In the genomic region with DNA sequence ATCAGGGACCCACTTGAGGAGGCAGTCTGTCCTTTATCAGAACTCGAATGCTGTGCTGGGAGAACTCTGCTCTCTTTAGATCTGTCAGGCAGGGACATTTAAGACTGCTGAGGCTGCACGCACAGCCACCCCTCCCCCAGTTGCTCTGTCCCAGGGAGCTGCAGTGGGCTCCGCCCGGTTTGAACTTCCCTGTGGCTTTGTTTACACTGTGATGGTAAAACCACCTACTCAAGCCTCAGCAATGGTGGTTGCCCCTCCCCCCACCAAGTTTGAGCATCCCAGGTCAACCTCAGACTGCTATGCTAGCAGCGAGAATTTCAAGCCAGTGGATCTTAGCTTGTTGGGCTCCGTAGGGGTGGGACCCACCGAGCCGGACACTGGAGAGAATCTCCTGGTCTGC, we compare ENCODE assay signal across 19 cellular contexts. TPM values are rescaled to one million over a fixed set of nuclear protein-coding genes. Genes with fewer than 3 reads are reported as not detected.
DNase-seq lines count a peak whose midpoint lies in the region; ATAC-seq and TF ChIP-seq lines count a peak whose summit lies in the region.
"Had no signal": no experiment of that assay in that cellular context is flagged by ENCODE, and none has a peak within 500 bp of the region (broad histone marks: within the 10 kb centered on the region; RNA-seq: fewer than 3 reads in every experiment).

No MANE protein-coding gene starts in this region.

- no peak overlapping the region for H3K4me3 Mint-ChIP-seq in Caco-2 (ENCODE audit: unreplicated experiment)
- no peak overlapping the region; a peak in 1 of 5 replicates for H3K4me3 Mint-ChIP-seq in H9
- no peak overlapping the region for H3K4me3 Mint-ChIP-seq in CD4-positive, alpha-beta memory T cell
- H3K4me3 Mint-ChIP-seq: CD8-positive, alpha-beta T cell; T-helper 1 cell treated with Interleukin-12 subunit alpha and Interleukin-12 subunit beta and Interleukin-4 antibody, amounts not matched to agents 30 μg/mL and 1 μg/mL, for 36 hours had no signal

- H3K9ac ChIP-seq in H9 (ENCODE audit: extremely low read depth, insufficient read length, low read length): no peak overlapping the region
- H3K9ac ChIP-seq in iPS-18a (ENCODE audit: low read length): no peak overlapping the region

- no peak overlapping the region for H3K4ac ChIP-seq in H9 (ENCODE audit: low read depth, low read length)

- no peak overlapping the region for H2BK5ac ChIP-seq in H9 (ENCODE audit: insufficient read length, low read length)

- H2BK15ac ChIP-seq in H9 (ENCODE audit: low read depth, low read length): no peak overlapping the region

- peaks cover 6% of the 10 kb centered on the region for H3K4me1 Mint-ChIP-seq in Caco-2 (ENCODE audit: low read depth, unreplicated experiment)
- peaks cover 16 to 21% of the 10 kb centered on the region in 2 experiments for H3K4me1 Mint-ChIP-seq in H9
- H3K4me1 Mint-ChIP-seq in CD4-positive, alpha-beta memory T cell: no peaks in the 10 kb centered on the region

- H3K79me2 ChIP-seq in H9 (ENCODE audit: insufficient read depth, low read length): no peaks in the 10 kb centered on the region
- H3K79me2 ChIP-seq in OCI-LY7 (ENCODE audit: insufficient read depth, low read depth, low read length): no peaks in the 10 kb centered on the region

- H3K9me3 ChIP-seq in Caco-2: no peaks in the 10 kb centered on the region
- no peaks in the 10 kb centered on the region for H3K9me3 ChIP-seq in H9 (ENCODE audit: control insufficient read depth, low read depth, low read length)
- no peaks in the 10 kb centered on the region for H3K9me3 ChIP-seq in iPS-18a (ENCODE audit: control insufficient read depth, low read depth, low read length)
- H3K9me3 ChIP-seq in OCI-LY7 (ENCODE audit: low read length): no peaks in the 10 kb centered on the region
- no peaks in the 10 kb centered on the region for H3K9me3 ChIP-seq in CD4-positive, alpha-beta memory T cell (ENCODE audit: control insufficient read depth in 1 of 2, low read length in 2 of 2)

- intact Hi-C loops in Caco-2 (cut with micrococcal nuclease; ENCODE audit: unreplicated experiment): no loop called here
- intact Hi-C loops in OCI-LY7 (cut with micrococcal nuclease; ENCODE audit: unreplicated experiment): no loop called here
- intact Hi-C loops in CD4-positive, alpha-beta memory T cell (cut with micrococcal nuclease): no loop called here

- H2BK20ac ChIP-seq in H9 (ENCODE audit: low read depth, low read length, poor library complexity, severe bottlenecking): no peak overlapping the region

- no peaks in the 10 kb centered on the region for H3K79me1 ChIP-seq in H9 (ENCODE audit: insufficient read depth, low read depth, low read length, poor library complexity, severe bottlenecking)

- no peak overlapping the region for H2BK12ac ChIP-seq in H9 (ENCODE audit: insufficient read length, low read depth, low read length)

- no CpG with 5 or more reads among the region's 8 CpGs for WGBS in H9 (ENCODE audit: extremely low coverage, insufficient read length, low lambda C conversion rate)

- CTCF ChIA-PET in Caco-2 (lab: Charles Lee) (no interaction called here), OCI-LY7 (lab: Charles Lee; ENCODE audit: unreplicated experiment) (no interaction called here)
- CTCF ChIA-PET in CD4-positive, alpha-beta memory T cell (lab: Charles Lee; ENCODE audit: partially characterized antibody): no interaction called here

- H3K4me1 ChIP-seq in Caco-2 (peaks cover 9% of the 10 kb centered on the region), H9 (ENCODE audit: insufficient read depth, low read length) (peaks cover 5% of the 10 kb centered on the region; the same call in 1 of the 2 replicates), iPS-18a (ENCODE audit: control insufficient read depth, low read depth, low read length) (peaks cover 10% of the 10 kb centered on the region), OCI-LY7 (ENCODE audit: insufficient read depth, low read length, poor library complexity, severe bottlenecking) (no peaks in the 10 kb centered on the region)
- H3K4me1 ChIP-seq in CD4-positive, alpha-beta memory T cell (ENCODE audit: insufficient read depth, low read length): no peaks in the 10 kb centered on the region

- H4K20me1 ChIP-seq in H9 (ENCODE audit: control insufficient read depth, insufficient read depth, insufficient read length): no peaks in the 10 kb centered on the region
- no peaks in the 10 kb centered on the region for H4K20me1 ChIP-seq in OCI-LY7 (ENCODE audit: insufficient read depth, low read length)

- H2AFZ ChIP-seq in H9 (ENCODE audit: low read length) (no peak overlapping the region), OCI-LY7 (ENCODE audit: low read length) (no peak overlapping the region)

- H3K27me3 ChIP-seq in Caco-2 (replicated peaks; ENCODE audit: control insufficient read depth, insufficient read depth, low read length) (no peaks in the 10 kb centered on the region), H9 (ENCODE audit: insufficient read depth, low read length) (no peaks in the 10 kb centered on the region), iPS-18a (ENCODE audit: control insufficient read depth, insufficient read depth, low read length) (no peaks in the 10 kb centered on the region)
- no peaks in the 10 kb centered on the region for H3K27me3 ChIP-seq in CD4-positive, alpha-beta memory T cell (ENCODE audit: insufficient read depth, low read length)

- no peaks in the 10 kb centered on the region for H3K9me2 ChIP-seq in OCI-LY7 (ENCODE audit: insufficient read depth, low read length)

- H3K9me3 Mint-ChIP-seq in Caco-2 (ENCODE audit: unreplicated experiment): peaks cover 6% of the 10 kb centered on the region
- H3K9me3 Mint-ChIP-seq in H9: peaks cover 5 to 8% of the 10 kb centered on the region in 2 experiments; a peak in 3 of 5 replicates
- peaks cover 0 to 16% (median 6%) of the 10 kb centered on the region in 8 donors for H3K9me3 Mint-ChIP-seq in CD4-positive, alpha-beta memory T cell

- H2BK120ac ChIP-seq in H9 (ENCODE audit: low read depth, low read length, poor library complexity, severe bottlenecking): no peak overlapping the region

- no peak overlapping the region for H3T11ph ChIP-seq in H9 (ENCODE audit: low read length)

- no peak for ATAC-seq in GM18909 (IDR thresholded peaks at IDR 0.05; ENCODE audit: poor library complexity, unreplicated experiment)
- ATAC-seq: CD8-positive, alpha-beta T cell; HCT116; Right ventricle myocardium inferior; SK-N-SH treated with all-trans-retinoic acid at 6 μM for 48 hours had no signal

- H4K8ac ChIP-seq in H9 (replicated peaks; ENCODE audit: insufficient read length, low read depth, low read length): no peak overlapping the region

- no peak overlapping the region for H2AK5ac ChIP-seq in H9 (ENCODE audit: insufficient read length, low read length)

- POLR2A ChIA-PET in Caco-2 (lab: Charles Lee) (no interaction called here), OCI-LY7 (lab: Charles Lee) (no interaction called here)
- POLR2A ChIA-PET in CD4-positive, alpha-beta memory T cell (lab: Charles Lee; ENCODE audit: partially characterized antibody): no interaction called here

- no peak overlapping the region for H4K5ac ChIP-seq in H9 (ENCODE audit: insufficient read length, low read depth, low read length)

- H3K56ac ChIP-seq in H9 (ENCODE audit: insufficient read length, low read depth, low read length): no peak overlapping the region

- H3K23me2 ChIP-seq in H9 (ENCODE audit: insufficient read length, low read depth, low read length, poor library complexity, severe bottlenecking): no peaks in the 10 kb centered on the region

- no TSS peak for BruUV-seq in Caco-2 (replicated peaks; lab: Mats Ljungman, UMichigan)
- no TSS peak for BruUV-seq in OCI-LY7 (replicated peaks; lab: Mats Ljungman, UMichigan)

- peaks cover 10% of the 10 kb centered on the region for H3K27me3 Mint-ChIP-seq in Caco-2 (ENCODE audit: insufficient read depth, unreplicated experiment)
- peaks cover 11% of the 10 kb centered on the region for H3K27me3 Mint-ChIP-seq in H9 (ENCODE audit: low read depth)
- H3K27me3 Mint-ChIP-seq in CD4-positive, alpha-beta memory T cell: peaks cover 9 to 12% of the 10 kb centered on the region in 2 donors

- H3K27ac Mint-ChIP-seq in Caco-2 (ENCODE audit: unreplicated experiment) (no peak overlapping the region), H9 (no peak overlapping the region; a peak in 2 of 7 replicates)
- H3K27ac Mint-ChIP-seq in CD4-positive, alpha-beta memory T cell: no peak overlapping the region
- H3K27ac Mint-ChIP-seq: CD8-positive, alpha-beta T cell; T-helper 1 cell treated with Interleukin-12 subunit alpha and Interleukin-12 subunit beta and Interleukin-4 antibody, amounts not matched to agents 30 μg/mL and 1 μg/mL, for 36 hours had no signal

- TF ChIP-seq CTCF in Caco-2 (IDR thresholded peaks at IDR 0.05; ENCODE audit: insufficient read depth in 1 of 2, low read depth in 1 of 2, low read length in 1 of 2, severe bottlenecking in 1 of 2, unreplicated experiment in 1 of 2) (no peak), H9 (conservative IDR thresholded peaks at IDR 0.05) (no peak), OCI-LY7 (conservative IDR thresholded peaks at IDR 0.05; ENCODE audit: low read length) (no peak)

- peak; percentile 23 to 51 for DNase-seq in Caco-2
- DNase-seq in H9: peak; percentile 62
- peak; percentile 16 for DNase-seq in OCI-M1 (lab: John Stamatoyannopoulos, UW)
- DNase-seq in OCI-LY7 (ENCODE audit: low spot score): no peak
- no peak for DNase-seq in CD4-positive, alpha-beta memory T cell
- DNase-seq in effector CD4-positive, alpha-beta T cell: no peak
- DNase-seq: ACHN; CD8-positive, alpha-beta T cell; DMS 273 treated with DMSO at 0.1 percent for 48 hours; EL; NCI-H1694; NCI-H446 treated with DMSO at 0.1 percent for 48 hours had no signal

- no peaks in the 10 kb centered on the region for H3K36me3 Mint-ChIP-seq in Caco-2 (ENCODE audit: insufficient read depth, unreplicated experiment)
- peaks cover 0 to 8% (median 2%) of the 10 kb centered on the region in 3 experiments; a peak in 4 of 7 replicates for H3K36me3 Mint-ChIP-seq in H9 (ENCODE audit: insufficient read depth in 1 of 3, low read depth in 3 of 3)
- H3K36me3 Mint-ChIP-seq in CD4-positive, alpha-beta memory T cell: no peaks in the 10 kb centered on the region
- H3K36me3 Mint-ChIP-seq: CD8-positive, alpha-beta T cell had no signal

- H3K4me3 ChIP-seq in Caco-2 (ENCODE audit: low read depth, low read length) (no peak overlapping the region), iPS-18a (ENCODE audit: low read length) (peak overlapping the region; percentile 3), OCI-LY7 (ENCODE audit: low read depth, low read length, poor library complexity, severe bottlenecking) (no peak overlapping the region)
- no peak overlapping the region for H3K4me3 ChIP-seq in CD4-positive, alpha-beta memory T cell (ENCODE audit: low read length in 2 of 2)

- no peak overlapping the region for H3K14ac ChIP-seq in H9 (ENCODE audit: insufficient read depth, low read length)

- no peak overlapping the region for H3K4me2 ChIP-seq in H9 (ENCODE audit: insufficient read depth, insufficient read length, low read length)
- H3K4me2 ChIP-seq in OCI-LY7 (ENCODE audit: low read length): no peak overlapping the region

- H3K27ac ChIP-seq in H9 (ENCODE audit: insufficient read length, low read depth, low read length) (no peak overlapping the region), iPS-18a (ENCODE audit: low read length) (no peak overlapping the region), OCI-LY7 (ENCODE audit: low read depth, low read length, poor library complexity, severe bottlenecking) (no peak overlapping the region)
- no peak overlapping the region for H3K27ac ChIP-seq in CD4-positive, alpha-beta memory T cell (ENCODE audit: low read depth, low read length)

- no peak overlapping the region for H3K18ac ChIP-seq in H9 (ENCODE audit: insufficient read length, low read depth, low read length)

- no peak overlapping the region for H4K91ac ChIP-seq in H9 (ENCODE audit: insufficient read length, low read depth, low read length)

- no peak overlapping the region for H3K23ac ChIP-seq in H9 (ENCODE audit: insufficient read length, low read depth, low read length)

- H3K36me3 ChIP-seq in Caco-2 (ENCODE audit: control insufficient read depth, insufficient read depth, low read length) (no peaks in the 10 kb centered on the region), iPS-18a (ENCODE audit: control insufficient read depth, low read depth, low read length) (no peaks in the 10 kb centered on the region), OCI-LY7 (ENCODE audit: insufficient read depth, low read length) (no peaks in the 10 kb centered on the region)
- no peaks in the 10 kb centered on the region for H3K36me3 ChIP-seq in CD4-positive, alpha-beta memory T cell (ENCODE audit: insufficient read depth, low read length)

RNA-seq across cellular contexts. Expression of a gene that starts 11.8 kb away (rescaled TPM):
- not detected in 2 replicates for total RNA-seq in Caco-2 (2022)
- 0.33 and 0.44 TPM in 2 replicates for total RNA-seq in H9 (2021)
- total RNA-seq in OCI-LY7 (2014; rRNA removed; shearing (Covaris generic)): not detected in 2 replicates
- not detected in 2 replicates for total RNA-seq in OCI-LY7 (2022)
- total RNA-seq in CD4-positive, alpha-beta memory T cell: not detected
- polyA plus RNA-seq in CD4-positive, alpha-beta memory T cell: not detected
- total RNA-seq: CD8-positive, alpha-beta T cell; HT1080 had no signal

Comparison
In these comparisons a context has a peak if more than half of its experiments do, and no peak if none do; other contexts are left out.
1. DNase-seq: peak in Caco-2 (2 of 2), H9 (single experiment) and OCI-M1 (single experiment); none in OCI-LY7 (single experiment), CD4-positive, alpha-beta memory T cell (0 of 5) and effector CD4-positive, alpha-beta T cell (single experiment).